In the genomic region with DNA sequence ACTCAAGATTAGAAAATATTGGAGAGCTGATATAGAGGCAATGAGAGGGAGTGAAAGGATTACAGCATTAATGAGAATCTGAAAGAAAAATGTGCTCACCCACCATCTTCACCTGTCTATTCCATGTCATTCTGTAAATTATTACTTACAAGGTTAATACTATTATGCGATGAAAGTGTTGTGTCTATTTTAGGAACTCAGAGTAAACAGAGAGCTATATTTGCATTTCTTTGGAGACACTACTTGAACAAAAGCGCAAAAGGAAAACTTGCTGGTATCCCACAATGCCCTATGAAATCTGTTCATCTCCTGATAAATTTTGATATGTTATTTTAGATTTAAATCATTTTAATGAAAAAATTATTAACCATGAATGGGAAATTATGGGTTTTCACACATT, we compare ENCODE assay signal across 21 cellular contexts.
A peak's percentile ranks its signal among the peaks of the same experiment; 100 is the strongest.
DNase-seq lines count a peak whose midpoint lies in the region; ATAC-seq, FAIRE-seq and TF ChIP-seq lines count a peak whose summit lies in the region.
"Had no signal": no experiment of that assay in that cellular context is flagged by ENCODE, and none has a peak within 500 bp of the region (broad histone marks: within the 10 kb centered on the region; RNA-seq: fewer than 3 reads in every experiment).

No MANE protein-coding gene starts in this region.

- no peaks in the 10 kb centered on the region for H3K9me3 Mint-ChIP-seq in activated naive CD4-positive, alpha-beta T cell treated with anti-CD3 and anti-CD28 coated beads, Interleukin-2, amount 50 U/mL, for 24 hours
- no peaks in the 10 kb centered on the region for H3K9me3 Mint-ChIP-seq in activated naive CD8-positive, alpha-beta T cell treated with anti-CD3 and anti-CD28 coated beads, Interleukin-2, amount 50 U/mL, for 24 hours
- H3K9me3 Mint-ChIP-seq: CD4-positive, alpha-beta T cell had no signal

- H3K4me3 Mint-ChIP-seq in activated naive CD4-positive, alpha-beta T cell treated with anti-CD3 and anti-CD28 coated beads, Interleukin-2, amount 50 U/mL, for 24 hours: no peak overlapping the region
- H3K4me3 Mint-ChIP-seq in activated naive CD8-positive, alpha-beta T cell treated with anti-CD3 and anti-CD28 coated beads, Interleukin-2, amount 50 U/mL, for 24 hours: no peak overlapping the region
- H3K4me3 Mint-ChIP-seq: CD4-positive, alpha-beta T cell had no signal

- peak overlapping the region; percentile 31 for H3K27ac Mint-ChIP-seq in activated naive CD4-positive, alpha-beta T cell treated with anti-CD3 and anti-CD28 coated beads, Interleukin-2, amount 50 U/mL, for 24 hours
- peak overlapping the region; percentile 4 for H3K27ac Mint-ChIP-seq in activated naive CD8-positive, alpha-beta T cell treated with anti-CD3 and anti-CD28 coated beads, Interleukin-2, amount 50 U/mL, for 24 hours
- H3K27ac Mint-ChIP-seq: CD4-positive, alpha-beta T cell had no signal

- H3K4me3 ChIP-seq in Peyer's patch: no peak overlapping the region
- H3K4me3 ChIP-seq: A549, GM23248, HAP-1 had no signal

- DNase-seq in activated naive CD4-positive, alpha-beta T cell treated with Interleukin-2 at 50 U/mL for 16 hours: no peak
- DNase-seq in D721Med (ENCODE audit: insufficient read length, low spot score) (no peak), frontal cortex (ENCODE audit: low spot score in 2 of 2) (no peak), Peyer's patch (no peak)
- no peak for DNase-seq in activated naive CD8-positive, alpha-beta T cell treated with anti-CD3 and anti-CD28 coated beads, Interleukin-2, amount 50 U/mL, for 24 hours
- no peak for DNase-seq in stimulated activated CD4-positive, alpha-beta T cell treated with anti-CD3 and anti-CD28 coated beads, Interleukin-4, amount 100 ng/mL, for 4 hours
- DNase-seq: AML-193; Caco-2; CD4-positive, alpha-beta T cell; DMS153; DND-41; EL had no signal

- H3K27ac ChIP-seq in Peyer's patch: no peak overlapping the region
- H3K27ac ChIP-seq: A549, C4-2B had no signal

- H3K36me3 ChIP-seq in Peyer's patch: peaks cover 0 to 9% (median 0%) of the 10 kb centered on the region in 3 donors

- H3K36me3 Mint-ChIP-seq in activated naive CD4-positive, alpha-beta T cell treated with anti-CD3 and anti-CD28 coated beads, Interleukin-2, amount 50 U/mL, for 24 hours: peaks cover 17% of the 10 kb centered on the region
- peaks cover 28% of the 10 kb centered on the region for H3K36me3 Mint-ChIP-seq in activated naive CD8-positive, alpha-beta T cell treated with anti-CD3 and anti-CD28 coated beads, Interleukin-2, amount 50 U/mL, for 24 hours (ENCODE audit: low read depth)

- no peak for ATAC-seq in activated naive CD8-positive, alpha-beta T cell treated with anti-CD3 and anti-CD28 coated beads, Interleukin-2, amount 50 U/mL, for 24 hours
- no peak for ATAC-seq in activated CD4-positive, CD25-positive, alpha-beta regulatory T cell treated with anti-CD3 and anti-CD28 coated beads, Interleukin-2, amount 50 U/mL, for 24 hours
- ATAC-seq: A549, HepG2 had no signal

- H3K4me1 Mint-ChIP-seq in activated naive CD4-positive, alpha-beta T cell treated with anti-CD3 and anti-CD28 coated beads, Interleukin-2, amount 50 U/mL, for 24 hours: peaks cover 28% of the 10 kb centered on the region
- H3K4me1 Mint-ChIP-seq in activated naive CD8-positive, alpha-beta T cell treated with anti-CD3 and anti-CD28 coated beads, Interleukin-2, amount 50 U/mL, for 24 hours: peaks cover 28% of the 10 kb centered on the region

- FAIRE-seq in D721Med (lab: Jason Lieb, UNC): peak; percentile 60
- peak; percentile 26 for FAIRE-seq in frontal cortex (lab: Jason Lieb, UNC)
- FAIRE-seq: GM12891, GM19239, HepG2 had no signal

- no peaks in the 10 kb centered on the region for H3K27me3 Mint-ChIP-seq in activated naive CD4-positive, alpha-beta T cell treated with anti-CD3 and anti-CD28 coated beads, Interleukin-2, amount 50 U/mL, for 24 hours
- no peaks in the 10 kb centered on the region for H3K27me3 Mint-ChIP-seq in activated naive CD8-positive, alpha-beta T cell treated with anti-CD3 and anti-CD28 coated beads, Interleukin-2, amount 50 U/mL, for 24 hours
- H3K27me3 Mint-ChIP-seq: CD4-positive, alpha-beta T cell had no signal

- no peaks in the 10 kb centered on the region for H3K9me3 ChIP-seq in Peyer's patch
- H3K9me3 ChIP-seq: A549, Caco-2, HAP-1 had no signal

- TF ChIP-seq POLR2A in Peyer's patch (IDR thresholded peaks at IDR 0.05): no peak

- H3K27me3 ChIP-seq in Peyer's patch: no peaks in the 10 kb centered on the region

- TF ChIP-seq CTCF in D721Med (IDR thresholded peaks at IDR 0.05; ENCODE audit: insufficient read depth, missing control alignments) (no peak), Peyer's patch (IDR thresholded peaks at IDR 0.05) (no peak)

- H3K4me1 ChIP-seq in Peyer's patch: no peaks in the 10 kb centered on the region
- H3K4me1 ChIP-seq: A549, Caco-2 had no signal
